ENCODE assay signal across 8 cellular contexts in genomic region chr3:40623567-40623966, GRCh38.
DNase-seq lines count a peak whose midpoint lies in the region; ATAC-seq lines count a peak whose summit lies in the region.

No MANE protein-coding gene starts in this region.

- H3K4me3 ChIP-seq in MG63: no peak overlapping the region

- CTCF ChIA-PET in activated CD4-positive, alpha-beta T cell treated with anti-CD3 and anti-CD28 coated beads, Interleukin-2, amount 10 ng/mL, durations not matched to agents 7 days and 5 days (lab: Charles Lee): no interaction called here

- H3K4me3 Mint-ChIP-seq in activated CD4-positive, alpha-beta T cell treated with anti-CD3 and anti-CD28 coated beads, Interleukin-2, amount 10 ng/mL, durations not matched to agents 7 days and 5 days: no peak overlapping the region

- no peak overlapping the region for H3K27ac Mint-ChIP-seq in activated CD4-positive, alpha-beta T cell treated with anti-CD3 and anti-CD28 coated beads, Interleukin-2, amount 10 ng/mL, durations not matched to agents 7 days and 5 days

- no peaks in the 10 kb centered on the region; the same call in 1 of the 2 replicates for H3K9me3 ChIP-seq in MG63

- intact Hi-C loops in left ventricle myocardium superior (cut with micrococcal nuclease): no loop called here

- ATAC-seq in HG03045 (IDR thresholded peaks at IDR 0.05; ENCODE audit: unreplicated experiment) (peak; percentile 65), left ventricle myocardium superior (peak; percentile 95), GM21360 (IDR thresholded peaks at IDR 0.05; ENCODE audit: unreplicated experiment) (no peak)

- H3K27me3 Mint-ChIP-seq in activated CD4-positive, alpha-beta T cell treated with anti-CD3 and anti-CD28 coated beads, Interleukin-2, amount 10 ng/mL, durations not matched to agents 7 days and 5 days: peaks cover 18% of the 10 kb centered on the region

- POLR2A ChIA-PET in activated CD4-positive, alpha-beta T cell treated with anti-CD3 and anti-CD28 coated beads, Interleukin-2, amount 10 ng/mL, durations not matched to agents 7 days and 5 days (lab: Charles Lee): no interaction called here

- DNase-seq in activated CD4-positive, alpha-beta T cell treated with anti-CD3 and anti-CD28 coated beads, Interleukin-2, amount 10 ng/mL, durations not matched to agents 7 days and 5 days: peak; percentile 81
- no peak for DNase-seq in activated CD4-positive, alpha-beta T cell treated with anti-CD3 and anti-CD28 coated beads for 1 hour
- DNase-seq in RPMI8226: peak; percentile 91
- DNase-seq in left ventricle myocardium superior: no peak
- no peak for DNase-seq in cerebellar nuclear complex (lab: John Stamatoyannopoulos, UW)
- no peak for DNase-seq in MG63

- H3K27me3 ChIP-seq in MG63: no peaks in the 10 kb centered on the region

- H3K4me1 Mint-ChIP-seq in activated CD4-positive, alpha-beta T cell treated with anti-CD3 and anti-CD28 coated beads, Interleukin-2, amount 10 ng/mL, durations not matched to agents 7 days and 5 days: peaks cover 7% of the 10 kb centered on the region

- H3K36me3 ChIP-seq in MG63: no peaks in the 10 kb centered on the region

- H3K36me3 Mint-ChIP-seq in activated CD4-positive, alpha-beta T cell treated with anti-CD3 and anti-CD28 coated beads, Interleukin-2, amount 10 ng/mL, durations not matched to agents 7 days and 5 days (ENCODE audit: low read depth): no peaks in the 10 kb centered on the region

- H3K9me3 Mint-ChIP-seq in activated CD4-positive, alpha-beta T cell treated with anti-CD3 and anti-CD28 coated beads, Interleukin-2, amount 10 ng/mL, durations not matched to agents 7 days and 5 days: peaks cover 11% of the 10 kb centered on the region

Comparison
In these comparisons a context has a peak if more than half of its experiments do, and no peak if none do; other contexts are left out.
1. DNase-seq: peak in activated CD4-positive, alpha-beta T cell treated with anti-CD3 and anti-CD28 coated beads, Interleukin-2, amount 10 ng/mL, durations not matched to agents 7 days and 5 days (single experiment) and RPMI8226 (single experiment); none in activated CD4-positive, alpha-beta T cell treated with anti-CD3 and anti-CD28 coated beads for 1 hour (single experiment), left ventricle myocardium superior (single experiment), cerebellar nuclear complex (0 of 2) and MG63 (single experiment).